In the genomic region with DNA sequence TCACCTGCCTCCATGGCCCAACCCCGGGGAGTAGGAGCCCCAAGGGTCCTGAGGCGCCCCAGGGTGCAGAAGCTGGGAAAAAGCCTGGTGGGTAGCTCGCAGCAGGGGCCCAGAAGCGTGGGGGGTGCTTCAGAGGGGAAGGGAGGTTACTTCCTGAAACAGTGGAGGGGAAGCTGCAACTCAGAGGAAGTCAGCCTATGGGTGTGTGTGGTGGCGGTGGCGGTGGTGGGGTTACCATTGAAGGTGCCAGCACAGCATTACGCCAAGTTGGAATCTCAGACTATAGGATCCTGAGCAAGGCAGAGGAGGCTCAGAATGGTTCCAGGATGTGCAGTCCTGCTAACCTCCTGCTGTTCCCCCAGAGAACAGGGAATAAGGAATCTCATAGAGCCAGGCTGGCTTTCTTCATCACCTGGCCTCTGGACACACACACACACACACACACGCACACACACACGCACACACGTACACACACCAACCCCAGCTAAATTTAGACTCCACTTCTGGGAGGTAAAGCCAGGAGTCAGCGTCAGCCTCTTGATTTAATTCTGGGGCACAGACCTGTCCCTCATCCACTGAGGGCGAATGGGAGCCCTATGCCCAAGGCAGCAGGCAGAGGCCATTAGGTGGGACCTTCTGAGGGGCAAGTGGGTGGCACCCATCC, we compare ENCODE assay signal across 8 cellular contexts. TPM values are rescaled to one million over a fixed set of nuclear protein-coding genes. Genes with fewer than 3 reads are reported as not detected.
DNase-seq lines count a peak whose midpoint lies in the region; ATAC-seq and TF ChIP-seq lines count a peak whose summit lies in the region.

No MANE protein-coding gene starts in this region.

- CTCF ChIA-PET in SK-N-SH (lab: Yijun Ruan, JAX), result interaction anchor here (0.7 to 5.1 kb wide), 24 partner anchors 11 to 151 kb away, joined by 3 to 51 read pairs (median 7); a partner anchor contains a TSS

- DNase-seq in H7 (peak; percentile 67), SK-N-SH (peak; percentile 49), left ventricle myocardium superior (peak; percentile 81), A172 (ENCODE audit: low spot score) (no peak), NCI-H128 (lab: John Stamatoyannopoulos, UW; ENCODE audit: unreplicated experiment) (no peak)
- DNase-seq in activated naive CD8-positive, alpha-beta T cell treated with anti-CD3 and anti-CD28 coated beads for 36 hours, result peak; percentile 83

- TF ChIP-seq RAD21 in SK-N-SH (IDR thresholded peaks at IDR 0.05; ENCODE audit: low read length), result no peak

- H4K20me1 ChIP-seq in BLaER1, result peaks cover 10% of the 10 kb centered on the region
- no peaks in the 10 kb centered on the region for H4K20me1 ChIP-seq in SK-N-SH (ENCODE audit: insufficient read depth)

- peaks cover 25% of the 10 kb centered on the region for H3K36me3 Mint-ChIP-seq in activated naive CD8-positive, alpha-beta T cell treated with anti-CD3 and anti-CD28 coated beads for 36 hours

- no peak for TF ChIP-seq CTCF in SK-N-SH (IDR thresholded peaks at IDR 0.05)

- H3K4me1 Mint-ChIP-seq in activated naive CD8-positive, alpha-beta T cell treated with anti-CD3 and anti-CD28 coated beads for 36 hours, result peaks cover 26% of the 10 kb centered on the region

- H3K4me2 ChIP-seq in BLaER1 (peak overlapping the region; percentile 97), SK-N-SH (peak overlapping the region; percentile 95), skeletal muscle satellite cell (ENCODE audit: low read length) (peak overlapping the region; percentile 86)

- H3K27ac ChIP-seq in BLaER1 (peak overlapping the region; percentile 100), SK-N-SH (ENCODE audit: low read depth in 2 of 2, low read length in 1 of 2) (peak overlapping the region; percentile 60 to 89)

- WGBS in SK-N-SH (ENCODE audit: low lambda C conversion rate), result 63% methylated on average over 9 of the region's 12 CpGs

- H3K79me2 ChIP-seq in SK-N-SH (ENCODE audit: insufficient read depth), result peaks cover 30% of the 10 kb centered on the region

- intact Hi-C loops in left ventricle myocardium superior (cut with micrococcal nuclease), result no loop called here

- H3K9me3 Mint-ChIP-seq in activated naive CD8-positive, alpha-beta T cell treated with anti-CD3 and anti-CD28 coated beads for 36 hours, result no peaks in the 10 kb centered on the region

- H3K4me1 ChIP-seq in BLaER1 (peaks cover 56% of the 10 kb centered on the region), SK-N-SH (ENCODE audit: control insufficient read depth in 1 of 2, insufficient read depth in 2 of 2, low read depth in 1 of 2, low read length in 1 of 2) (peaks cover 3 to 17% of the 10 kb centered on the region in 2 experiments; a peak in 2 of 4 replicates), skeletal muscle satellite cell (ENCODE audit: control insufficient read depth, insufficient read depth, low read length) (peaks cover 12% of the 10 kb centered on the region)

- H3F3A ChIP-seq in SK-N-SH (replicated peaks; ENCODE audit: insufficient read depth), result peaks cover 7% of the 10 kb centered on the region

- peak overlapping the region; percentile 99 for H3K9ac ChIP-seq in BLaER1
- H3K9ac ChIP-seq in SK-N-SH, result peak overlapping the region; percentile 80
- H3K9ac ChIP-seq in skeletal muscle satellite cell (ENCODE audit: low read depth, low read length), result peak overlapping the region; percentile 84

- H2AFZ ChIP-seq in SK-N-SH (ENCODE audit: low read depth), result peak overlapping the region; percentile 44

- TF ChIP-seq EP300 in SK-N-SH (IDR thresholded peaks at IDR 0.05; ENCODE audit: borderline replicate concordance in 1 of 2, low read depth in 1 of 2, low read length in 1 of 2), result no peak

- ATAC-seq in left ventricle myocardium superior, result peak; percentile 70

- POLR2A ChIA-PET in SK-N-SH (lab: Yijun Ruan, JAX), result interaction anchor here (0.6 to 1.9 kb wide), 3 partner anchors 45 to 67 kb away, joined by 3 to 9 read pairs (median 3); a partner anchor contains a TSS

- peak overlapping the region; percentile 95 for H3K27ac Mint-ChIP-seq in activated naive CD8-positive, alpha-beta T cell treated with anti-CD3 and anti-CD28 coated beads for 36 hours

- H3K4me3 ChIP-seq in BLaER1 (peak overlapping the region; percentile 92), H7 (ENCODE audit: insufficient read depth, low read depth, low read length) (peak overlapping the region; percentile 96), SK-N-SH (ENCODE audit: low read depth in 2 of 2, low read length in 1 of 2) (peak overlapping the region; percentile 85 to 91), skeletal muscle satellite cell (ENCODE audit: low read length) (peak overlapping the region; percentile 89)

- no peaks in the 10 kb centered on the region for H3K9me3 ChIP-seq in BLaER1
- H3K9me3 ChIP-seq in SK-N-SH, result no peaks in the 10 kb centered on the region
- H3K9me3 ChIP-seq in skeletal muscle satellite cell (replicated peaks; ENCODE audit: low read length), result no peaks in the 10 kb centered on the region

- H3K9me2 ChIP-seq in SK-N-SH, result no peaks in the 10 kb centered on the region

- H3K27me3 ChIP-seq in BLaER1 (no peaks in the 10 kb centered on the region), H7 (ENCODE audit: control insufficient read depth, insufficient read depth, low read length) (no peaks in the 10 kb centered on the region), SK-N-SH (ENCODE audit: insufficient read depth) (no peaks in the 10 kb centered on the region), skeletal muscle satellite cell (ENCODE audit: control insufficient read depth, insufficient read depth, low read length) (no peaks in the 10 kb centered on the region)

- H3K4me3 Mint-ChIP-seq in activated naive CD8-positive, alpha-beta T cell treated with anti-CD3 and anti-CD28 coated beads for 36 hours, result peak overlapping the region; percentile 93

- H3K36me3 ChIP-seq in BLaER1 (peaks cover 73% of the 10 kb centered on the region), H7 (replicated peaks; ENCODE audit: control insufficient read depth, insufficient read depth, low read length) (peaks cover 16% of the 10 kb centered on the region), SK-N-SH (replicated peaks in 1 of 2; ENCODE audit: control insufficient read depth in 1 of 2, insufficient read depth in 2 of 2, low read length in 1 of 2) (peaks cover 10 to 50% of the 10 kb centered on the region in 2 experiments), skeletal muscle satellite cell (ENCODE audit: insufficient read depth, low read length) (peaks cover 38% of the 10 kb centered on the region)

- no peaks in the 10 kb centered on the region for H3K27me3 Mint-ChIP-seq in activated naive CD8-positive, alpha-beta T cell treated with anti-CD3 and anti-CD28 coated beads for 36 hours

TF ChIP-seq in SK-N-SH, 30 proteins besides CTCF, POLR2A, EP300 and RAD21 (continues in another document):
- TF ChIP-seq, protein P1, sequence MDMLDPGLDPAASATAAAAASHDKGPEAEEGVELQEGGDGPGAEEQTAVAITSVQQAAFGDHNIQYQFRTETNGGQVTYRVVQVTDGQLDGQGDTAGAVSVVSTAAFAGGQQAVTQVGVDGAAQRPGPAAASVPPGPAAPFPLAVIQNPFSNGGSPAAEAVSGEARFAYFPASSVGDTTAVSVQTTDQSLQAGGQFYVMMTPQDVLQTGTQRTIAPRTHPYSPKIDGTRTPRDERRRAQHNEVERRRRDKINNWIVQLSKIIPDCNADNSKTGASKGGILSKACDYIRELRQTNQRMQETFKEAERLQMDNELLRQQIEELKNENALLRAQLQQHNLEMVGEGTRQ (IDR thresholded peaks at IDR 0.05; ENCODE audit: borderline replicate concordance, low read depth, low read length), result no peak

RNA-seq across cellular contexts. Expression of a gene that starts 1.3 kb away (rescaled TPM):
- total RNA-seq in H7 (2014; rRNA removed; shearing (Covaris generic)), result 41.9 and 57.0 TPM in 2 replicates
- 27.3 and 29.6 TPM in 2 replicates for polyA plus RNA-seq in SK-N-SH (2012; rRNA removed)
- polyA plus RNA-seq in SK-N-SH (2012; cell fraction: cytosol; rRNA removed), result 6.6 and 11.3 TPM in 2 replicates
- 151 and 153 TPM in 2 replicates for polyA plus RNA-seq in SK-N-SH (2012; cell fraction: nucleus; rRNA removed)
- total RNA-seq in activated naive CD8-positive, alpha-beta T cell treated with anti-CD3 and anti-CD28 coated beads for 36 hours, result 10 to 100 TPM; 90.2 to 91.4 TPM
- total RNA-seq in left ventricle myocardium superior, result 51.7 TPM
- total RNA-seq in skeletal muscle satellite cell (2012; rRNA removed), result 15.2 and 16.2 TPM in 2 replicates
- 10.9 and 11.2 TPM in 2 replicates for total RNA-seq in A172 (2014; rRNA removed; shearing (Covaris generic))

RNA-seq across cellular contexts. Expression of a gene that starts 13.1 kb away (rescaled TPM):
- total RNA-seq in H7 (2014; rRNA removed; shearing (Covaris generic)), result 17.1 and 22.4 TPM in 2 replicates
- 25.5 and 26.2 TPM in 2 replicates for polyA plus RNA-seq in SK-N-SH (2012; rRNA removed)
- polyA plus RNA-seq in SK-N-SH (2012; cell fraction: cytosol; rRNA removed), result 8.8 and 11.5 TPM in 2 replicates
- polyA plus RNA-seq in SK-N-SH (2012; cell fraction: nucleus; rRNA removed), result 86.4 and 89.5 TPM in 2 replicates
- total RNA-seq in activated naive CD8-positive, alpha-beta T cell treated with anti-CD3 and anti-CD28 coated beads for 36 hours, result 10 to 100 TPM; 56.4 to 67.0 TPM
- total RNA-seq in left ventricle myocardium superior, result 21.2 TPM
- 4.6 and 5.2 TPM in 2 replicates for total RNA-seq in skeletal muscle satellite cell (2012; rRNA removed)
- 14.5 and 16.6 TPM in 2 replicates for total RNA-seq in A172 (2014; rRNA removed; shearing (Covaris generic))

RNA-seq across cellular contexts. Expression of a gene that starts 18.1 kb away (rescaled TPM):
- total RNA-seq in H7 (2014; rRNA removed; shearing (Covaris generic)), result 310 and 377 TPM in 2 replicates
- polyA plus RNA-seq in SK-N-SH (2012; rRNA removed), result 89.6 and 113 TPM in 2 replicates
- polyA plus RNA-seq in SK-N-SH (2012; cell fraction: cytosol; rRNA removed), result 67.8 and 93.4 TPM in 2 replicates
- polyA plus RNA-seq in SK-N-SH (2012; cell fraction: nucleus; rRNA removed), result 41.8 and 53.1 TPM in 2 replicates
- total RNA-seq in activated naive CD8-positive, alpha-beta T cell treated with anti-CD3 and anti-CD28 coated beads for 36 hours, result 10 to 100 TPM; 60.6 to 63.1 TPM
- 45.8 TPM for total RNA-seq in left ventricle myocardium superior
- 68.4 and 71.9 TPM in 2 replicates for total RNA-seq in skeletal muscle satellite cell (2012; rRNA removed)
- 192 and 204 TPM in 2 replicates for total RNA-seq in A172 (2014; rRNA removed; shearing (Covaris generic))

RNA-seq across cellular contexts. Expression of a gene that starts 22.4 kb away (rescaled TPM):
- 58.2 and 81.2 TPM in 2 replicates for total RNA-seq in H7 (2014; rRNA removed; shearing (Covaris generic))
- polyA plus RNA-seq in SK-N-SH (2012; rRNA removed), result 12.8 and 16.6 TPM in 2 replicates
- polyA plus RNA-seq in SK-N-SH (2012; cell fraction: cytosol; rRNA removed), result 6.2 and 9.5 TPM in 2 replicates
- 41.2 and 42.8 TPM in 2 replicates for polyA plus RNA-seq in SK-N-SH (2012; cell fraction: nucleus; rRNA removed)
- total RNA-seq in activated naive CD8-positive, alpha-beta T cell treated with anti-CD3 and anti-CD28 coated beads for 36 hours, result 1 to 10 TPM; 6.8 to 7.3 TPM
- 5.0 TPM for total RNA-seq in left ventricle myocardium superior
- total RNA-seq in skeletal muscle satellite cell (2012; rRNA removed), result 5.0 and 7.1 TPM in 2 replicates
- total RNA-seq in A172 (2014; rRNA removed; shearing (Covaris generic)), result 19.9 and 28.4 TPM in 2 replicates

RNA-seq across cellular contexts. Expression of a gene that starts 22.5 kb away (rescaled TPM):
- total RNA-seq in H7 (2014; rRNA removed; shearing (Covaris generic)), result 8.9 and 10.9 TPM in 2 replicates
- 2.7 and 2.8 TPM in 2 replicates for polyA plus RNA-seq in SK-N-SH (2012; rRNA removed)
- 2.9 and 4.0 TPM in 2 replicates for polyA plus RNA-seq in SK-N-SH (2012; cell fraction: cytosol; rRNA removed)
- 5.9 and 8.3 TPM in 2 replicates for polyA plus RNA-seq in SK-N-SH (2012; cell fraction: nucleus; rRNA removed)
- total RNA-seq in activated naive CD8-positive, alpha-beta T cell treated with anti-CD3 and anti-CD28 coated beads for 36 hours, result 10 to 100 TPM; 49.4 to 53.1 TPM
- 34.6 TPM for total RNA-seq in left ventricle myocardium superior
- total RNA-seq in skeletal muscle satellite cell (2012; rRNA removed), result 3.9 and 5.3 TPM in 2 replicates
- 5.9 and 6.5 TPM in 2 replicates for total RNA-seq in A172 (2014; rRNA removed; shearing (Covaris generic))

Comparison
In these comparisons a context has a peak if more than half of its experiments do, and no peak if none do; other contexts are left out.
1. DNase-seq: peak in H7 (single experiment), SK-N-SH (single experiment), activated naive CD8-positive, alpha-beta T cell treated with anti-CD3 and anti-CD28 coated beads for 36 hours (single experiment) and left ventricle myocardium superior (single experiment); none in A172 (single experiment) and NCI-H128 (single experiment).
2. Peak in every context shown above with its lines, with median percentiles within 50 percentile points of each other: H3K4me2 ChIP-seq, H3K4me3 ChIP-seq and H3K9ac ChIP-seq.